ENCODE assay signal across 15 cellular contexts in genomic region chr12:75715682-75716081, GRCh38.
DNase-seq lines count a peak whose midpoint lies in the region; ATAC-seq, FAIRE-seq and TF ChIP-seq lines count a peak whose summit lies in the region.
"Had no signal": no experiment of that assay in that cellular context is flagged by ENCODE, and none has a peak within 500 bp of the region (broad histone marks: within the 10 kb centered on the region; RNA-seq: fewer than 3 reads in every experiment).

No MANE protein-coding gene starts in this region.

- 0 out of 2 replicates have a peak, but pooled peaks cover 4% of the 10 kb centered on the region for H3F3A ChIP-seq in GM23338 (replicated peaks; ENCODE audit: low read depth)

- H3K79me2 ChIP-seq in keratinocyte (ENCODE audit: control insufficient read depth, insufficient read depth, low read length) (no peaks in the 10 kb centered on the region), GM23338 (replicated peaks; ENCODE audit: insufficient read depth) (no peaks in the 10 kb centered on the region)

- H3K4me1 Mint-ChIP-seq in Caco-2 (ENCODE audit: low read depth, unreplicated experiment), result peaks cover 38% of the 10 kb centered on the region
- H3K4me1 Mint-ChIP-seq in GM23338, result peaks cover 45% of the 10 kb centered on the region

- H3K9ac ChIP-seq in keratinocyte (ENCODE audit: control insufficient read depth, extremely low read depth, insufficient read depth, low read length), result no peak overlapping the region
- H3K9ac ChIP-seq: GM23248 had no signal

- H3K27ac ChIP-seq in RWPE2 (ENCODE audit: poor library complexity, severe bottlenecking) (peak overlapping the region; percentile 65), keratinocyte (ENCODE audit: control insufficient read depth, insufficient read depth, low read length) (peak overlapping the region; percentile 10), GM23338 (ENCODE audit: low read depth) (no peak overlapping the region)
- H3K27ac ChIP-seq: GM23248 had no signal

- H3K36me3 ChIP-seq in Caco-2 (ENCODE audit: control insufficient read depth, insufficient read depth, low read length) (no peaks in the 10 kb centered on the region), RWPE2 (ENCODE audit: low read depth) (no peaks in the 10 kb centered on the region), keratinocyte (ENCODE audit: control insufficient read depth in 2 of 2, extremely low read depth in 1 of 2, insufficient read depth in 2 of 2, low read length in 2 of 2) (no peaks in the 10 kb centered on the region), GM23338 (ENCODE audit: insufficient read depth) (no peaks in the 10 kb centered on the region)
- H3K36me3 ChIP-seq: BE2C had no signal

- no peaks in the 10 kb centered on the region for H3K9me1 ChIP-seq in keratinocyte (ENCODE audit: control insufficient read depth, extremely low read depth, insufficient read depth, low read length)

- no peak for FAIRE-seq in keratinocyte (lab: Jason Lieb, UNC)
- no peak for FAIRE-seq in GM19239 (lab: Jason Lieb, UNC)
- FAIRE-seq: A549, GM12878, GM18507 had no signal

- intact Hi-C loops in Caco-2 (cut with micrococcal nuclease; ENCODE audit: unreplicated experiment), result loop anchor here (2.0 kb wide), 1 partner anchor 229 kb away; no protein-coding TSS in a partner anchor

- no peaks in the 10 kb centered on the region for H3K36me3 Mint-ChIP-seq in Caco-2 (ENCODE audit: insufficient read depth, unreplicated experiment)
- H3K36me3 Mint-ChIP-seq in GM23338 (ENCODE audit: low read depth), result no peaks in the 10 kb centered on the region

- H4K20me1 ChIP-seq in keratinocyte (ENCODE audit: control insufficient read depth, extremely low read depth, insufficient read depth, low read length) (no peaks in the 10 kb centered on the region), GM23338 (replicated peaks; ENCODE audit: insufficient read depth) (no peaks in the 10 kb centered on the region)

- H3K4me3 ChIP-seq in Caco-2 (ENCODE audit: low read depth, low read length), result no peak overlapping the region
- H3K4me3 ChIP-seq in RWPE2 (ENCODE audit: severe bottlenecking), result no peak overlapping the region
- H3K4me3 ChIP-seq in keratinocyte (ENCODE audit: control insufficient read depth in 2 of 3, extremely low read depth in 1 of 3, insufficient read depth in 2 of 3, low read depth in 1 of 3, low read length in 3 of 3), result no peak overlapping the region
- no peak overlapping the region for H3K4me3 ChIP-seq in GM23338
- H3K4me3 ChIP-seq: A549, GM12878, GM23248 had no signal

- CTCF ChIA-PET in Caco-2 (lab: Charles Lee), result no interaction called here

- no peaks in the 10 kb centered on the region for H3K9me3 Mint-ChIP-seq in Caco-2 (ENCODE audit: unreplicated experiment)
- no peaks in the 10 kb centered on the region for H3K9me3 Mint-ChIP-seq in GM23338
- H3K9me3 Mint-ChIP-seq: CD8-positive, alpha-beta memory T cell had no signal

- H3K9me2 ChIP-seq in GM23338 (ENCODE audit: insufficient read depth), result no peaks in the 10 kb centered on the region

- no peak overlapping the region for H3K4me3 Mint-ChIP-seq in Caco-2 (ENCODE audit: unreplicated experiment)
- no peak overlapping the region for H3K4me3 Mint-ChIP-seq in GM23338
- H3K4me3 Mint-ChIP-seq: CD8-positive, alpha-beta memory T cell had no signal

- dilution Hi-C loops in keratinocyte (cut with MboI; ENCODE audit: extremely low pct_ligation_motif_present, low sequenced_read_pairs), result no loop called here

- H3K9me3 ChIP-seq in Caco-2 (no peaks in the 10 kb centered on the region), RWPE2 (ENCODE audit: severe bottlenecking) (no peaks in the 10 kb centered on the region), keratinocyte (ENCODE audit: control insufficient read depth, low read depth, low read length) (no peaks in the 10 kb centered on the region)
- H3K9me3 ChIP-seq: A549, BE2C had no signal

- peak overlapping the region; percentile 66 for H3K27ac Mint-ChIP-seq in Caco-2 (ENCODE audit: unreplicated experiment)
- H3K27ac Mint-ChIP-seq in GM23338, result no peak overlapping the region

- no peak for DNase-seq in Caco-2
- no peak for DNase-seq in RWPE2 (ENCODE audit: low spot score)
- no peak for DNase-seq in keratinocyte (ENCODE audit: low read depth, low spot score)
- DNase-seq in globus pallidus (ENCODE audit: low spot score), result no peak
- no peak for DNase-seq in GM23338 (ENCODE audit: low spot score)
- DNase-seq in RKO (ENCODE audit: low spot score), result no peak
- no peak for DNase-seq in GM19239 (ENCODE audit: insufficient read length, low spot score)
- DNase-seq: BE2C; CD8-positive, alpha-beta memory T cell; DMS 273 treated with DMSO at 0.1 percent for 48 hours; GM23248; H7 had no signal

- POLR2A ChIA-PET in Caco-2 (lab: Charles Lee), result no interaction called here

- peaks cover 38% of the 10 kb centered on the region for H3K4me1 ChIP-seq in Caco-2
- H3K4me1 ChIP-seq in RWPE2 (ENCODE audit: insufficient read depth, poor library complexity, severe bottlenecking), result peaks cover 60% of the 10 kb centered on the region
- H3K4me1 ChIP-seq in keratinocyte (ENCODE audit: control insufficient read depth, extremely low read depth, insufficient read depth, low read length), result peaks cover 56% of the 10 kb centered on the region
- peaks cover 35% of the 10 kb centered on the region for H3K4me1 ChIP-seq in GM23338 (ENCODE audit: insufficient read depth)

- H3K4me2 ChIP-seq in keratinocyte (ENCODE audit: control insufficient read depth, extremely low read depth, insufficient read depth, low read depth, low read length) (no peak overlapping the region), GM23338 (no peak overlapping the region)

- H3K27me3 ChIP-seq in Caco-2 (replicated peaks; ENCODE audit: control insufficient read depth, insufficient read depth, low read length) (no peaks in the 10 kb centered on the region), RWPE2 (ENCODE audit: insufficient read depth, poor library complexity, severe bottlenecking) (no peaks in the 10 kb centered on the region), keratinocyte (ENCODE audit: control insufficient read depth, extremely low read depth, insufficient read depth, low read length) (no peaks in the 10 kb centered on the region), GM23338 (ENCODE audit: insufficient read depth) (no peaks in the 10 kb centered on the region)
- H3K27me3 ChIP-seq: BE2C had no signal

- H2AFZ ChIP-seq in keratinocyte (ENCODE audit: control insufficient read depth, low read length) (no peak overlapping the region), GM23338 (no peak overlapping the region)
- H2AFZ ChIP-seq: GM23248 had no signal

- BruUV-seq in Caco-2 (replicated peaks; lab: Mats Ljungman, UMichigan), result no TSS peak

- H3K27me3 Mint-ChIP-seq in Caco-2 (ENCODE audit: insufficient read depth, unreplicated experiment) (no peaks in the 10 kb centered on the region), GM23338 (ENCODE audit: insufficient read depth, low read depth, poor library complexity) (peaks cover 4% of the 10 kb centered on the region)
- H3K27me3 Mint-ChIP-seq: CD8-positive, alpha-beta memory T cell had no signal

- no peak for ATAC-seq in RWPE2 (ENCODE audit: low read depth)
- no peak for ATAC-seq in GM23338
- ATAC-seq: GM12878 had no signal

- TF ChIP-seq CTCF in Caco-2 (IDR thresholded peaks at IDR 0.05; ENCODE audit: insufficient read depth in 1 of 2, low read depth in 1 of 2, low read length in 1 of 2, severe bottlenecking in 1 of 2, unreplicated experiment in 1 of 2) (no peak), RWPE2 (IDR thresholded peaks at IDR 0.05; ENCODE audit: poor library complexity, severe bottlenecking) (no peak), keratinocyte (optimal IDR thresholded peaks at IDR 0.05 in 1 of 3, IDR thresholded peaks at IDR 0.05 in 1 of 3, conservative IDR thresholded peaks at IDR 0.05 in 1 of 3; ENCODE audit: extremely low read depth in 1 of 3, insufficient read depth in 2 of 3, low read length in 3 of 3) (no peak), GM23338 (conservative IDR thresholded peaks at IDR 0.05; ENCODE audit: low read depth in 2 of 2) (no peak)

TF ChIP-seq in GM23338, 12 proteins besides CTCF, POLR2A, EP300 and RAD21 (continues in another document):
- TF ChIP-seq JUNB (IDR thresholded peaks at IDR 0.05; ENCODE audit: unreplicated experiment) (no peak), ZNF331 (CRISPR knock-in tag; IDR thresholded peaks at IDR 0.05; ENCODE audit: low read depth) (no peak), NANOG (IDR thresholded peaks at IDR 0.05; ENCODE audit: borderline replicate concordance) (no peak), CREB1 (CRISPR knock-in tag; IDR thresholded peaks at IDR 0.05; ENCODE audit: low read depth) (no peak), POLR2AphosphoS5 (IDR thresholded peaks at IDR 0.05; ENCODE audit: low read depth) (no peak)
